ENCODE assay signal across 19 cellular contexts in the genomic region with DNA sequence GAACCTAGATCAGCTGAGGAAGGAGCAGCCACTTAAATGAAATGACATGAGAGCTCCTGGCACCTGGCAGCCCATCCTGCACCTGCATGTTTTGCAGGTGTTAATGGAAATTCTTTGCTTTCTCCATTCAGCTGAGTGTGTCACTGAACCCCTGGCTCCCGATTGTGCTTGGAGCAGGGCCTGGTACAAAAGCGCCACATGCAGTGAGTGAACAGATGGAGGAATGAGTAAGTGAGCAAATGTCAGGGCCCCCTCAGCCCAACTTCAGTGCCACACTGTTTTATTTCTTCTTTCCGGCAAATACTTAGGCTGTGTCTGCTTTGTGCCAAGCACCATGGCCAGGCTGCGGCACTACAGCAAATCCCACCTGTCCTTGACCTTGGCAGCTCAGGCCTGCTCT.
DNase-seq lines count a peak whose midpoint lies in the region; ATAC-seq and TF ChIP-seq lines count a peak whose summit lies in the region.
"Had no signal": no experiment of that assay in that cellular context is flagged by ENCODE, and none has a peak within 500 bp of the region (broad histone marks: within the 10 kb centered on the region; RNA-seq: fewer than 3 reads in every experiment).

No MANE protein-coding gene starts in this region.

- in situ Hi-C loops in IMR-90 (cut with MboI; ENCODE audit: low sequenced_read_pairs) = no loop called here

- H3K56ac ChIP-seq in IMR-90 (ENCODE audit: extremely low read depth, insufficient read depth, low read length) = no peak overlapping the region

- H3K4ac ChIP-seq in IMR-90 (ENCODE audit: low read depth, low read length) = peak overlapping the region; percentile 41; the same call in 1 of the 2 replicates

- no peak overlapping the region for H2BK15ac ChIP-seq in IMR-90 (ENCODE audit: low read depth, low read length)

- peak overlapping the region; percentile 32; the same call in 1 of the 2 replicates for H2BK20ac ChIP-seq in IMR-90 (ENCODE audit: low read depth, low read length)

- H3K27ac ChIP-seq in IMR-90 (ENCODE audit: insufficient read depth, low read length) (no peak overlapping the region), PC-9 (peak overlapping the region; percentile 92), epithelial cell of prostate (peak overlapping the region; percentile 82), vagina (no peak overlapping the region)
- H3K27ac ChIP-seq: KMS-11, SJCRH30 had no signal

- no peak overlapping the region for H3K4me3 ChIP-seq in IMR-90 (ENCODE audit: insufficient read depth, low read depth, low read length)
- H3K4me3 ChIP-seq in PC-9 = no peak overlapping the region
- no peak overlapping the region for H3K4me3 ChIP-seq in vagina
- H3K4me3 ChIP-seq: SJCRH30 had no signal

- H3K23ac ChIP-seq in IMR-90 (ENCODE audit: low read depth, low read length) = no peak overlapping the region

- peaks cover 16% of the 10 kb centered on the region for H3K4me1 ChIP-seq in IMR-90 (ENCODE audit: control insufficient read depth, insufficient read depth, low read length)
- H3K4me1 ChIP-seq in PC-9 (replicated peaks; ENCODE audit: insufficient read depth) = peaks cover 33% of the 10 kb centered on the region
- H3K4me1 ChIP-seq in vagina = peaks cover 16% of the 10 kb centered on the region

- H3K4me2 ChIP-seq in IMR-90 (ENCODE audit: low read depth, low read length) (no peak overlapping the region), PC-9 (no peak overlapping the region)
- H3K4me2 ChIP-seq: KMS-11 had no signal

- H3K36me3 ChIP-seq in IMR-90 (ENCODE audit: control insufficient read depth, insufficient read depth, low read length) = no peaks in the 10 kb centered on the region
- no peaks in the 10 kb centered on the region for H3K36me3 ChIP-seq in PC-9 (ENCODE audit: low read depth)
- no peaks in the 10 kb centered on the region for H3K36me3 ChIP-seq in vagina
- H3K36me3 ChIP-seq: SJCRH30 had no signal

- no peak overlapping the region for H4K8ac ChIP-seq in IMR-90 (ENCODE audit: low read depth in 2 of 2, low read length in 2 of 2)

- no peaks in the 10 kb centered on the region for H3K27me3 ChIP-seq in IMR-90 (ENCODE audit: control insufficient read depth, insufficient read depth, low read length)
- H3K27me3 ChIP-seq in PC-9 (ENCODE audit: insufficient read depth, low read depth) = no peaks in the 10 kb centered on the region
- H3K27me3 ChIP-seq in vagina = no peaks in the 10 kb centered on the region
- H3K27me3 ChIP-seq: SJCRH30 had no signal

- H3K9me2 ChIP-seq in PC-9 (ENCODE audit: insufficient read depth) = no peaks in the 10 kb centered on the region

- H2AK5ac ChIP-seq in IMR-90 (ENCODE audit: low read depth, low read length) = peak overlapping the region; percentile 85

- CTCF ChIA-PET in IMR-90 (lab: Yijun Ruan, JAX) = no interaction called here
- CTCF ChIA-PET in PC-9 (lab: Charles Lee) = no interaction called here

- no peak overlapping the region for H2AK9ac ChIP-seq in IMR-90 (replicated peaks; ENCODE audit: low read depth, low read length, poor library complexity)

- H2BK5ac ChIP-seq in IMR-90 (ENCODE audit: low read depth, low read length, poor library complexity, severe bottlenecking) = no peak overlapping the region

- H3K9ac ChIP-seq in IMR-90 (ENCODE audit: low read depth, low read length) = no peak overlapping the region
- H3K9ac ChIP-seq: KMS-11 had no signal

- no peak overlapping the region; the same call in 1 of the 2 replicates for H4K91ac ChIP-seq in IMR-90 (ENCODE audit: insufficient read depth, low read depth, low read length)

- H2AFZ ChIP-seq in IMR-90 (replicated peaks; ENCODE audit: low read length, poor library complexity) (no peak overlapping the region), PC-9 (no peak overlapping the region)

- H4K20me1 ChIP-seq in IMR-90 (ENCODE audit: insufficient read depth, low read length) = no peaks in the 10 kb centered on the region
- no peaks in the 10 kb centered on the region for H4K20me1 ChIP-seq in PC-9 (ENCODE audit: insufficient read depth)

- TF ChIP-seq CTCF in IMR-90 (conservative IDR thresholded peaks at IDR 0.05; ENCODE audit: low read depth, low read length) = no peak
- TF ChIP-seq CTCF in PC-9 (conservative IDR thresholded peaks at IDR 0.05) = no peak
- no peak for TF ChIP-seq CTCF in vagina (IDR thresholded peaks at IDR 0.05)

- DNase-seq in NCI-H2107 treated with DMSO at 0.1 percent for 48 hours (lab: John Stamatoyannopoulos, UW; ENCODE audit: unreplicated experiment) (peak; percentile 21), NCI-H2107 (lab: John Stamatoyannopoulos, UW) (no peak), IMR-90 (no peak), PC-9 (no peak), epithelial cell of prostate (ENCODE audit: low read depth, low spot score) (no peak), AG08395 (ENCODE audit: low spot score) (no peak), vagina (ENCODE audit: extremely low spot score in 2 of 2) (no peak), SIG-M5 treated with dmso at 0.1 percent for 504 hours (lab: John Stamatoyannopoulos, UW; ENCODE audit: unreplicated experiment) (no peak)
- DNase-seq: Caco-2; CD4-positive, alpha-beta T cell; DMS153; H7; NCI-H146; NCI-H2081 treated with DMSO at 0.1 percent for 48 hours; NCI-H748 treated with DMSO at 0.1 percent for 48 hours; OCI-M1; RPMI8226; SJCRH30 had no signal

- peaks cover 2% of the 10 kb centered on the region; the same call in 1 of the 2 replicates for H3K9me3 ChIP-seq in IMR-90 (ENCODE audit: control insufficient read depth, insufficient read depth, low read length)
- H3K9me3 ChIP-seq in PC-9 (ENCODE audit: insufficient read depth, low read depth) = no peaks in the 10 kb centered on the region
- H3K9me3 ChIP-seq in vagina = no peaks in the 10 kb centered on the region
- H3K9me3 ChIP-seq: Caco-2, SJCRH30 had no signal

- TF ChIP-seq POLR2A in IMR-90 (IDR thresholded peaks at IDR 0.05; ENCODE audit: low read depth, low read length) = no peak
- no peak for TF ChIP-seq POLR2A in vagina (IDR thresholded peaks at IDR 0.05)

- H3K18ac ChIP-seq in IMR-90 (ENCODE audit: low read depth, low read length) = peak overlapping the region; percentile 9; the same call in 1 of the 2 replicates

- H3K9me1 ChIP-seq in IMR-90 (ENCODE audit: insufficient read depth, low read length) = peaks cover 8% of the 10 kb centered on the region

- BruUV-seq in IMR-90 (replicated peaks; lab: Mats Ljungman, UMichigan) (no TSS peak), PC-9 (replicated peaks; lab: Mats Ljungman, UMichigan) (no TSS peak)

- 100% methylated on average over 2 of the region's 4 CpGs; no CpG with 5 or more reads in 1 of the 2 experiments for WGBS in IMR-90 (ENCODE audit: extremely low coverage in 2 of 2, insufficient read length in 1 of 2), 2 experiments

- no peaks in the 10 kb centered on the region for H3K79me1 ChIP-seq in IMR-90 (ENCODE audit: low read depth in 1 of 2, low read length in 2 of 2)

- no peaks in the 10 kb centered on the region for H3K79me2 ChIP-seq in PC-9 (ENCODE audit: low read depth)

- no peak overlapping the region for H3K14ac ChIP-seq in IMR-90 (replicated peaks; ENCODE audit: low read depth, low read length)

- H4K5ac ChIP-seq in IMR-90 (ENCODE audit: low read depth, low read length) = no peak overlapping the region

- peak overlapping the region; percentile 86 for H2BK120ac ChIP-seq in IMR-90 (ENCODE audit: low read depth, low read length)

- no peak for TF ChIP-seq RAD21 in IMR-90 (IDR thresholded peaks at IDR 0.05; ENCODE audit: low read length)

- dilution Hi-C loops in IMR-90 (cut with HindIII; ENCODE audit: low sequenced_read_pairs, unreplicated experiment) = no loop called here

- intact Hi-C loops in IMR-90 (cut with micrococcal nuclease) = no loop called here
- intact Hi-C loops in PC-9 (cut with micrococcal nuclease; ENCODE audit: unreplicated experiment) = no loop called here
- intact Hi-C loops in vagina (cut with DNase I) = no loop called here

- POLR2A ChIA-PET in IMR-90 (lab: Charles Lee; ENCODE audit: unreplicated experiment) (no interaction called here), PC-9 (lab: Charles Lee; ENCODE audit: unreplicated experiment) (no interaction called here)

- ATAC-seq in IMR-90 (ENCODE audit: low read depth) = no peak

- H3F3A ChIP-seq in PC-9 (ENCODE audit: insufficient read depth, low read depth) = peaks cover 39% of the 10 kb centered on the region

TF ChIP-seq in IMR-90, 13 proteins besides CTCF, POLR2A, EP300 and RAD21:
- TF ChIP-seq SMC3 (IDR thresholded peaks at IDR 0.05; ENCODE audit: low read depth, low read length) (no peak), USF2 (IDR thresholded peaks at IDR 0.05; ENCODE audit: low read depth, low read length) (no peak)

Comparison
In these comparisons a context has a peak if more than half of its experiments do, and no peak if none do; other contexts are left out.
1. H3K27ac ChIP-seq: peak in PC-9 (single experiment) and epithelial cell of prostate (single experiment); none in IMR-90 (single experiment) and vagina (single experiment).